Comparison of ENCODE assay signal across 17 cellular contexts in the genomic region with DNA sequence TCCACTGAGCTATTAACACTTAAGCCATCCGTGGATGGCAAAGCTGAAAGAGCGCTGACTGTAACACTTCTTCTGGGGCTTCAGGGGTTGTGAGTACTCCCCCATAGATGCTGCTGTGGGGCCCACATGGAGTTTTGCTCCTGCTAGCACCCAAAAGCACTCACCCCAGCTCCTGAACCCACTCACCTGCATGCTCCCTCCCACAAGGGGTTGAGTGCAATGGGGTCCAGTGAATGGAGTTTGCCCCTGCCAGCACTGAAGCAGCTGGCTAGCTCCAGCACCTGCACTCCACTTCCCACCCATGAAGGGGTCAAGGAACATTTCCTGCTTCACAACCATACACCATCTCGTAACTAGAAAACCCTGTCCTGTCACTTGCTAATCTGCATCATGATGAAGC.
DNase-seq lines count a peak whose midpoint lies in the region; ATAC-seq and TF ChIP-seq lines count a peak whose summit lies in the region.
"Had no signal": no experiment of that assay in that cellular context is flagged by ENCODE, and none has a peak within 500 bp of the region (broad histone marks: within the 10 kb centered on the region; RNA-seq: fewer than 3 reads in every experiment).

No MANE protein-coding gene starts in this region.

- TF ChIP-seq CTCF in OCI-LY3 (IDR thresholded peaks at IDR 0.05; ENCODE audit: low read depth, low read length), result no peak
- TF ChIP-seq CTCF in WTC11 (IDR thresholded peaks at IDR 0.05), result no peak

- H3K9me3 Mint-ChIP-seq in activated naive CD4-positive, alpha-beta T cell treated with anti-CD3 and anti-CD28 coated beads for 36 hours, result no peaks in the 10 kb centered on the region
- H3K9me3 Mint-ChIP-seq in stimulated activated effector memory CD8-positive, alpha-beta T cell treated with anti-CD3 and anti-CD28 coated beads, Interleukin-12 subunit alpha, Interleukin-12 subunit beta, amount 100 ng/mL, for 72 hours, result no peaks in the 10 kb centered on the region
- H3K9me3 Mint-ChIP-seq in WTC11, result peaks cover 17% of the 10 kb centered on the region
- H3K9me3 Mint-ChIP-seq: HFFc6, IgD-negative memory B cell had no signal

- H3K4me1 Mint-ChIP-seq in activated naive CD4-positive, alpha-beta T cell treated with anti-CD3 and anti-CD28 coated beads for 36 hours (ENCODE audit: low read depth), result peaks cover 93% of the 10 kb centered on the region
- peaks cover 38% of the 10 kb centered on the region for H3K4me1 Mint-ChIP-seq in stimulated activated effector memory CD8-positive, alpha-beta T cell treated with anti-CD3 and anti-CD28 coated beads, Interleukin-12 subunit alpha, Interleukin-12 subunit beta, amount 100 ng/mL, for 72 hours
- H3K4me1 Mint-ChIP-seq in WTC11, result no peaks in the 10 kb centered on the region
- H3K4me1 Mint-ChIP-seq: nephron progenitor cell had no signal

- peak overlapping the region; percentile 100 for H3K27ac Mint-ChIP-seq in activated naive CD4-positive, alpha-beta T cell treated with anti-CD3 and anti-CD28 coated beads for 36 hours
- H3K27ac Mint-ChIP-seq in stimulated activated effector memory CD8-positive, alpha-beta T cell treated with anti-CD3 and anti-CD28 coated beads, Interleukin-12 subunit alpha, Interleukin-12 subunit beta, amount 100 ng/mL, for 72 hours, result peak overlapping the region; percentile 78
- no peak overlapping the region for H3K27ac Mint-ChIP-seq in WTC11
- H3K27ac Mint-ChIP-seq: HFFc6, IgD-negative memory B cell, nephron progenitor cell had no signal

- H4K20me1 ChIP-seq in OCI-LY3 (ENCODE audit: insufficient read depth, low read length), result no peaks in the 10 kb centered on the region

- DNase-seq in activated naive CD4-positive, alpha-beta T cell treated with anti-CD3 and anti-CD28 coated beads for 36 hours, result no peak
- no peak for DNase-seq in activated naive CD4-positive, alpha-beta T cell treated with anti-CD3 and anti-CD28 coated beads, Interleukin-2, amount 50 U/mL, for 16 hours
- peak in 1 of 2 donors; percentile 54 for DNase-seq in stimulated activated effector memory CD8-positive, alpha-beta T cell treated with anti-CD3 and anti-CD28 coated beads, Interleukin-12 subunit alpha, Interleukin-12 subunit beta, amount 100 ng/mL, for 72 hours (ENCODE audit: low spot score in 2 of 2)
- no peak for DNase-seq in WTC11 (ENCODE audit: low spot score)
- DNase-seq in OCI-M2 (lab: John Stamatoyannopoulos, UW; ENCODE audit: unreplicated experiment), result no peak
- no peak for DNase-seq in NCI-H510A treated with DMSO at 0.1 percent for 48 hours (lab: John Stamatoyannopoulos, UW)
- DNase-seq: activated CD4-positive, alpha-beta T cell treated with anti-CD3 and anti-CD28 coated beads for 4 hours; NCI-H187; nephron progenitor cell; SK-N-SH had no signal

- H3K9me3 ChIP-seq in OCI-LY3 (ENCODE audit: insufficient read depth, low read length), result peaks cover 5% of the 10 kb centered on the region; the same call in 1 of the 2 replicates
- H3K9me3 ChIP-seq: ascending aorta, SK-N-SH had no signal

- H3K27me3 ChIP-seq in OCI-LY3 (ENCODE audit: low read depth, low read length), result no peaks in the 10 kb centered on the region
- H3K27me3 ChIP-seq: ascending aorta had no signal

- peak overlapping the region; percentile 37 for H3K4me2 ChIP-seq in OCI-LY3 (ENCODE audit: low read length)
- H3K4me2 ChIP-seq: SK-N-SH, smooth muscle cell had no signal

- H3K79me2 ChIP-seq in OCI-LY3 (ENCODE audit: low read length), result no peaks in the 10 kb centered on the region

- no peaks in the 10 kb centered on the region for H3K27me3 Mint-ChIP-seq in activated naive CD4-positive, alpha-beta T cell treated with anti-CD3 and anti-CD28 coated beads for 36 hours (ENCODE audit: low read depth)
- H3K27me3 Mint-ChIP-seq in WTC11 (ENCODE audit: low read depth), result peaks cover 3% of the 10 kb centered on the region; the same call in 1 of the 2 replicates
- H3K27me3 Mint-ChIP-seq: IgD-negative memory B cell had no signal

- intact Hi-C loops in activated naive CD4-positive, alpha-beta T cell treated with anti-CD3 and anti-CD28 coated beads for 36 hours (cut with micrococcal nuclease), result loop anchor here (1.0 to 5.0 kb wide), 6 partner anchors 11 to 1130 kb away; no protein-coding TSS in a partner anchor

- CTCF ChIA-PET in activated naive CD4-positive, alpha-beta T cell treated with anti-CD3 and anti-CD28 coated beads for 36 hours (lab: Charles Lee), result interaction anchor here (0.6 to 6.6 kb wide), 9 partner anchors 11 to 94 kb away, joined by 3 to 66 read pairs (median 4); a partner anchor contains a TSS
- CTCF ChIA-PET in WTC11 (lab: Charles Lee), result no interaction called here

- H2AFZ ChIP-seq in OCI-LY3 (ENCODE audit: low read depth, low read length), result peak overlapping the region; percentile 41; the same call in 1 of the 2 replicates

- H3K9ac ChIP-seq in OCI-LY3 (ENCODE audit: low read length), result no peak overlapping the region
- H3K9ac ChIP-seq: SK-N-SH had no signal

- peak overlapping the region; percentile 54 for H3K27ac ChIP-seq in OCI-LY3 (ENCODE audit: low read length)
- H3K27ac ChIP-seq: ascending aorta had no signal

- peaks cover 12% of the 10 kb centered on the region for H3K36me3 ChIP-seq in OCI-LY3 (replicated peaks; ENCODE audit: low read depth, low read length)
- H3K36me3 ChIP-seq: ascending aorta had no signal

- H3K4me3 Mint-ChIP-seq in activated naive CD4-positive, alpha-beta T cell treated with anti-CD3 and anti-CD28 coated beads for 36 hours, result peak overlapping the region; percentile 52
- peak overlapping the region; percentile 16 for H3K4me3 Mint-ChIP-seq in stimulated activated effector memory CD8-positive, alpha-beta T cell treated with anti-CD3 and anti-CD28 coated beads, Interleukin-12 subunit alpha, Interleukin-12 subunit beta, amount 100 ng/mL, for 72 hours
- H3K4me3 Mint-ChIP-seq in WTC11, result no peak overlapping the region
- H3K4me3 Mint-ChIP-seq: HFFc6, IgD-negative memory B cell, nephron progenitor cell had no signal

- POLR2A ChIA-PET in WTC11 (lab: Charles Lee), result no interaction called here

- ATAC-seq in HG02763 (IDR thresholded peaks at IDR 0.05; ENCODE audit: unreplicated experiment) (peak; percentile 24), WTC11 (no peak)
- ATAC-seq in stimulated activated effector memory CD8-positive, alpha-beta T cell treated with anti-CD3 and anti-CD28 coated beads, Interleukin-12 subunit alpha, Interleukin-12 subunit beta, amount 100 ng/mL, for 72 hours, result peak; percentile 4
- ATAC-seq: left lobe of liver had no signal

- H3K36me3 Mint-ChIP-seq in activated naive CD4-positive, alpha-beta T cell treated with anti-CD3 and anti-CD28 coated beads for 36 hours (ENCODE audit: low read depth), result no peaks in the 10 kb centered on the region
- H3K36me3 Mint-ChIP-seq in stimulated activated effector memory CD8-positive, alpha-beta T cell treated with anti-CD3 and anti-CD28 coated beads, Interleukin-12 subunit alpha, Interleukin-12 subunit beta, amount 100 ng/mL, for 72 hours, result no peaks in the 10 kb centered on the region
- H3K36me3 Mint-ChIP-seq in WTC11, result no peaks in the 10 kb centered on the region
- H3K36me3 Mint-ChIP-seq: IgD-negative memory B cell had no signal

- 0 out of 2 replicates have a peak overlapping the region, but pooled peaks have one; percentile 3 for H3K4me3 ChIP-seq in OCI-LY3 (ENCODE audit: low read length)
- H3K4me3 ChIP-seq: ascending aorta, smooth muscle cell had no signal

- H3K4me1 ChIP-seq in OCI-LY3 (ENCODE audit: low read length), result peaks cover 42% of the 10 kb centered on the region
- H3K4me1 ChIP-seq: ascending aorta had no signal

TF ChIP-seq in WTC11, 78 proteins besides CTCF, POLR2A, EP300 and RAD21:
- TF ChIP-seq ZNF121 (CRISPR knock-in tag; IDR thresholded peaks at IDR 0.05), result no peak
